21 cellular contexts compared by ENCODE assay signal in the genomic region with DNA sequence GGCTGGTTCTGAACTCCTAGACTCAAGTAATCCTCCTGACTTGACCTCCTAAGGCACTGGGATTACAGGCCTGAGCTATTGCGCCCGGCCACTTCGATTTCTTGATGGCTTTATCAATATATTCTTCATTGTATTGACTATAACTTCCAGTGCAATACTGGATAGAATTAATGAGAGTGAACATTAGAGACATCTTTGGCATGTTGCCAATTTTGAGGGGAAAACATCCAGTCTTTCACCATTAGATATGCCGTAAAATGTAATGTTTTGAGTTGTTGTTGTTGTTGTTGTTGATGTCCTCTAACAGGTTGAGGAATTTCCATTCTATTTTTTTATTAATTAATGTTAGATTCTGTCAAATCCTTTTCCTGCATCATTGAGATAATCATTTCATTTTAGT.
"Had no signal": no experiment of that assay in that cellular context is flagged by ENCODE, and none has a peak within 500 bp of the region (broad histone marks: within the 10 kb centered on the region; RNA-seq: fewer than 3 reads in every experiment).

No MANE protein-coding gene starts in this region.

- H3K27ac Mint-ChIP-seq: effector memory CD8-positive, alpha-beta T cell; naive thymus-derived CD8-positive, alpha-beta T cell; nephron progenitor cell; stimulated activated naive B cell treated with anti-CD40 and anti-IgM and Interleukin-4, amounts not matched to agents 10 μg/mL and 1 μg/mL and 100 μg/mL, for 72 hours; stimulated activated naive CD8-positive, alpha-beta T cell treated with anti-CD3 and anti-CD28 coated beads, Interleukin-15, Interleukin-2, amounts not matched to agents 100 ng/mL and 50 ng/mL, for 24 hours had no signal

- H3K27me3 ChIP-seq: gastrocnemius medialis, left lung, right atrium auricular region, sigmoid colon, transverse colon, vagina had no signal

- H3K36me3 Mint-ChIP-seq: naive thymus-derived CD8-positive, alpha-beta T cell; stimulated activated naive B cell treated with anti-CD40 and anti-IgM and Interleukin-4, amounts not matched to agents 10 μg/mL and 1 μg/mL and 100 μg/mL, for 72 hours had no signal

- H3K4me1 ChIP-seq: gastrocnemius medialis, left lung, prostate gland, right atrium auricular region, sigmoid colon, transverse colon, vagina had no signal

- DNase-seq: effector memory CD8-positive, alpha-beta T cell; foreskin fibroblast; gastrocnemius medialis; head of caudate nucleus; left cardiac atrium; left lung; naive thymus-derived CD8-positive, alpha-beta T cell; nephron progenitor cell; nucleus accumbens; sigmoid colon; stimulated activated CD4-positive, alpha-beta T cell treated with anti-CD3 and anti-CD28 coated beads, Interleukin-15, amount 100 ng/mL, for 24 hours; stimulated activated CD4-positive, alpha-beta T cell treated with anti-CD3 and anti-CD28 coated beads, Interleukin-2, amount 100 ng/mL, for 48 hours; stimulated activated naive B cell treated with anti-CD40 and anti-IgM and Interleukin-4, amounts not matched to agents 10 μg/mL and 1 μg/mL and 100 μg/mL, for 72 hours; transverse colon had no signal

- H3K4me3 Mint-ChIP-seq: effector memory CD8-positive, alpha-beta T cell; naive thymus-derived CD8-positive, alpha-beta T cell; nephron progenitor cell; stimulated activated naive B cell treated with anti-CD40 and anti-IgM and Interleukin-4, amounts not matched to agents 10 μg/mL and 1 μg/mL and 100 μg/mL, for 72 hours; stimulated activated naive CD8-positive, alpha-beta T cell treated with anti-CD3 and anti-CD28 coated beads, Interleukin-15, Interleukin-2, amounts not matched to agents 100 ng/mL and 50 ng/mL, for 24 hours had no signal

- H3K27me3 Mint-ChIP-seq: effector memory CD8-positive, alpha-beta T cell; stimulated activated naive B cell treated with anti-CD40 and anti-IgM and Interleukin-4, amounts not matched to agents 10 μg/mL and 1 μg/mL and 100 μg/mL, for 72 hours; stimulated activated naive CD8-positive, alpha-beta T cell treated with anti-CD3 and anti-CD28 coated beads, Interleukin-15, Interleukin-2, amounts not matched to agents 100 ng/mL and 50 ng/mL, for 24 hours had no signal

- H3K4me1 Mint-ChIP-seq: naive thymus-derived CD8-positive, alpha-beta T cell; nephron progenitor cell; stimulated activated naive B cell treated with anti-CD40 and anti-IgM and Interleukin-4, amounts not matched to agents 10 μg/mL and 1 μg/mL and 100 μg/mL, for 72 hours had no signal

- H3K27ac ChIP-seq: coronary artery, epithelial cell of prostate, gastrocnemius medialis, left lung, prostate gland, right atrium auricular region, sigmoid colon, thoracic aorta, transverse colon, vagina had no signal

- H3K36me3 ChIP-seq: gastrocnemius medialis, left lung, prostate gland, right atrium auricular region, sigmoid colon, thoracic aorta, transverse colon, vagina had no signal

- H3K4me3 ChIP-seq: coronary artery, gastrocnemius medialis, left lung, prostate gland, right atrium auricular region, sigmoid colon, thoracic aorta, transverse colon, vagina had no signal

- H3K9me3 ChIP-seq: gastrocnemius medialis, left lung, prostate gland, right atrium auricular region, sigmoid colon, thoracic aorta, transverse colon, vagina had no signal

- H3K9me3 Mint-ChIP-seq: nephron progenitor cell; stimulated activated naive B cell treated with anti-CD40 and anti-IgM and Interleukin-4, amounts not matched to agents 10 μg/mL and 1 μg/mL and 100 μg/mL, for 72 hours had no signal
